ENCODE assay signal across 11 cellular contexts in genomic region chr1:181094813-181095212, GRCh38. TPM values are rescaled to one million over a fixed set of nuclear protein-coding genes. Genes with fewer than 3 reads are reported as not detected.
DNase-seq lines count a peak whose midpoint lies in the region; ATAC-seq and TF ChIP-seq lines count a peak whose summit lies in the region.
"Had no signal": no experiment of that assay in that cellular context is flagged by ENCODE, and none has a peak within 500 bp of the region (broad histone marks: within the 10 kb centered on the region; RNA-seq: fewer than 3 reads in every experiment).

No MANE protein-coding gene starts in this region.

- POLR2A ChIA-PET in AG04449 (lab: Yijun Ruan, JAX) = interaction anchor here (0.6 to 3.6 kb wide), 5 partner anchors 11 to 205 kb away, joined by 3 to 30 read pairs (median 11); partner anchors contain the start of gene STX6

- H3K4me1 ChIP-seq in esophagus muscularis mucosa (peaks cover 70 to 87% (median 78%) of the 10 kb centered on the region in 4 donors), muscle layer of duodenum (ENCODE audit: control insufficient read depth in 1 of 2, insufficient read depth in 2 of 2, low read length in 2 of 2) (peaks cover 28 to 29% of the 10 kb centered on the region in 2 donors)

- peak overlapping the region; percentile 57 to 73 (median 68) for H3K27ac ChIP-seq in esophagus muscularis mucosa (replicated peaks in 1 of 4)
- H3K27ac ChIP-seq in muscle layer of duodenum (ENCODE audit: low read length) = peak overlapping the region; percentile 86

- H3K9me3 ChIP-seq in esophagus muscularis mucosa (no peaks in the 10 kb centered on the region), muscle layer of duodenum (ENCODE audit: control insufficient read depth in 1 of 2, low read length in 2 of 2) (no peaks in the 10 kb centered on the region)

- H3K27me3 ChIP-seq in esophagus muscularis mucosa = no peaks in the 10 kb centered on the region
- H3K27me3 ChIP-seq in muscle layer of duodenum (ENCODE audit: low read depth, low read length) = no peaks in the 10 kb centered on the region

- H3K36me3 ChIP-seq in esophagus muscularis mucosa (peaks cover 0 to 5% (median 0%) of the 10 kb centered on the region in 4 donors), muscle layer of duodenum (ENCODE audit: control insufficient read depth in 1 of 2, insufficient read depth in 2 of 2, low read length in 2 of 2) (no peaks in the 10 kb centered on the region)

- intact Hi-C loops in esophagus muscularis mucosa (cut with DNase I) = no loop called here

- TF ChIP-seq EP300 in esophagus muscularis mucosa (IDR thresholded peaks at IDR 0.05) = no peak

- no peak for TF ChIP-seq CTCF in AG04449 (IDR thresholded peaks at IDR 0.05; ENCODE audit: insufficient read depth, low read length, missing control alignments)
- TF ChIP-seq CTCF in esophagus muscularis mucosa (IDR thresholded peaks at IDR 0.05) = no peak

- 18% methylated on average over 3 of the region's 3 CpGs for WGBS in esophagus muscularis mucosa

- TF ChIP-seq POLR2A in esophagus muscularis mucosa (IDR thresholded peaks at IDR 0.05; ENCODE audit: low read depth) (no peak), erythroblast (IDR thresholded peaks at IDR 0.05; ENCODE audit: low read length) (no peak)

- ATAC-seq in GM19035 (IDR thresholded peaks at IDR 0.05; ENCODE audit: unreplicated experiment) = no peak

- H3K4me3 ChIP-seq in AG04449 (ENCODE audit: low read depth, low read length) (no peak overlapping the region), esophagus muscularis mucosa (no peak overlapping the region), muscle layer of duodenum (ENCODE audit: low read depth in 1 of 2, low read length in 2 of 2) (no peak overlapping the region)

- DNase-seq in AG04449 (ENCODE audit: low read depth, low spot score) = peak; percentile 90
- peak; percentile 97 for DNase-seq in LHCN-M2 (ENCODE audit: low read depth)
- no peak for DNase-seq in esophagus muscularis mucosa (ENCODE audit: extremely low spot score)
- DNase-seq in NCI-H82 treated with DMSO at 0.1 percent for 48 hours (lab: John Stamatoyannopoulos, UW; ENCODE audit: unreplicated experiment) = no peak
- no peak for DNase-seq in central memory CD4-positive, alpha-beta T cell
- DNase-seq in erythroblast (lab: John Stamatoyannopoulos, UW) = no peak
- DNase-seq: activated naive CD4-positive, alpha-beta T cell treated with anti-CD3 and anti-CD28 coated beads, Interleukin-2, amount 10 ng/mL, durations not matched to agents 7 days and 5 days; head of caudate nucleus; NCI-H2081 treated with DMSO at 0.1 percent for 48 hours had no signal

- CTCF ChIA-PET in AG04449 (lab: Yijun Ruan, JAX) = interaction anchor here (0.9 to 5.3 kb wide), 3 partner anchors 8 to 47 kb away, joined by 3 to 54 read pairs (median 4); no protein-coding TSS in a partner anchor

RNA-seq across cellular contexts. Expression of gene IER5, which starts 6.3 kb away (rescaled TPM):
- total RNA-seq in LHCN-M2 (2014; rRNA removed) (99.0 and 107 TPM in 2 replicates), esophagus muscularis mucosa (10 to 100 TPM; 14.5 to 22.0 (median 16.7) TPM)
- 41.8 TPM for polyA plus RNA-seq in LHCN-M2 (2012)

Comparison
In these comparisons a context has a peak if more than half of its experiments do, and no peak if none do; other contexts are left out.
1. DNase-seq: peak in AG04449 (single experiment) and LHCN-M2 (single experiment); none in esophagus muscularis mucosa (single experiment), NCI-H82 treated with DMSO at 0.1 percent for 48 hours (single experiment), central memory CD4-positive, alpha-beta T cell (single experiment) and erythroblast (0 of 2).